In genomic region chr11:120523196-120523595, GRCh38 we compare ENCODE assay signal across 23 cellular contexts. TPM values are rescaled to one million over a fixed set of nuclear protein-coding genes. Genes with fewer than 3 reads are reported as not detected.
DNase-seq lines count a peak whose midpoint lies in the region; ATAC-seq and TF ChIP-seq lines count a peak whose summit lies in the region.
"Had no signal": no experiment of that assay in that cellular context is flagged by ENCODE, and none has a peak within 500 bp of the region (broad histone marks: within the 10 kb centered on the region; RNA-seq: fewer than 3 reads in every experiment).

No MANE protein-coding gene starts in this region.

- peak; percentile 17 for ATAC-seq in upper lobe of right lung
- ATAC-seq in activated CD8-positive, alpha-beta memory T cell treated with anti-CD3 and anti-CD28 coated beads, Interleukin-2, amount 10 ng/mL, durations not matched to agents 7 days and 5 days: no peak
- ATAC-seq: gastroesophageal sphincter; natural killer cell; psoas muscle; stimulated activated naive CD8-positive, alpha-beta T cell treated with anti-CD3 and anti-CD28 coated beads, Interleukin-15, Interleukin-2, amounts not matched to agents 100 U/mL and 50 U/mL, for 24 hours had no signal

- no peak overlapping the region for H3K4me3 Mint-ChIP-seq in glutamatergic neuron (ENCODE audit: unreplicated experiment)
- H3K4me3 Mint-ChIP-seq in activated CD8-positive, alpha-beta memory T cell treated with anti-CD3 and anti-CD28 coated beads, Interleukin-2, amount 10 ng/mL, durations not matched to agents 7 days and 5 days: no peak overlapping the region
- H3K4me3 Mint-ChIP-seq: natural killer cell, type B pancreatic cell had no signal

- H3K27me3 ChIP-seq in upper lobe of right lung (peaks cover 11% of the 10 kb centered on the region), SJCRH30 (no peaks in the 10 kb centered on the region)

- no peaks in the 10 kb centered on the region for H3K36me3 ChIP-seq in upper lobe of right lung
- H3K36me3 ChIP-seq in SJCRH30: no peaks in the 10 kb centered on the region
- H3K36me3 ChIP-seq: gastroesophageal sphincter had no signal

- H3K27me3 Mint-ChIP-seq in glutamatergic neuron (ENCODE audit: unreplicated experiment): peaks cover 3% of the 10 kb centered on the region
- H3K27me3 Mint-ChIP-seq in activated CD8-positive, alpha-beta memory T cell treated with anti-CD3 and anti-CD28 coated beads, Interleukin-2, amount 10 ng/mL, durations not matched to agents 7 days and 5 days: peaks cover 18% of the 10 kb centered on the region

- TF ChIP-seq CTCF in glutamatergic neuron (IDR thresholded peaks at IDR 0.05; ENCODE audit: partially characterized antibody, unreplicated experiment): no peak
- TF ChIP-seq CTCF in upper lobe of right lung (IDR thresholded peaks at IDR 0.05): no peak

- H3K4me1 ChIP-seq in upper lobe of right lung: no peaks in the 10 kb centered on the region
- no peaks in the 10 kb centered on the region; the same call in none of the 2 replicates for H3K4me1 ChIP-seq in SJCRH30
- H3K4me1 ChIP-seq: psoas muscle had no signal

- H3K27ac Mint-ChIP-seq in glutamatergic neuron (ENCODE audit: unreplicated experiment): peak overlapping the region; percentile 38
- H3K27ac Mint-ChIP-seq in activated CD8-positive, alpha-beta memory T cell treated with anti-CD3 and anti-CD28 coated beads, Interleukin-2, amount 10 ng/mL, durations not matched to agents 7 days and 5 days: no peak overlapping the region
- H3K27ac Mint-ChIP-seq: natural killer cell, type B pancreatic cell had no signal

- H3K36me3 Mint-ChIP-seq in glutamatergic neuron (ENCODE audit: unreplicated experiment): no peaks in the 10 kb centered on the region
- H3K36me3 Mint-ChIP-seq in activated CD8-positive, alpha-beta memory T cell treated with anti-CD3 and anti-CD28 coated beads, Interleukin-2, amount 10 ng/mL, durations not matched to agents 7 days and 5 days: no peaks in the 10 kb centered on the region
- H3K36me3 Mint-ChIP-seq: natural killer cell, type B pancreatic cell had no signal

- H3K4me1 Mint-ChIP-seq in glutamatergic neuron (ENCODE audit: low read depth, unreplicated experiment): peaks cover 5% of the 10 kb centered on the region
- no peaks in the 10 kb centered on the region for H3K4me1 Mint-ChIP-seq in activated CD8-positive, alpha-beta memory T cell treated with anti-CD3 and anti-CD28 coated beads, Interleukin-2, amount 10 ng/mL, durations not matched to agents 7 days and 5 days

- CTCF ChIA-PET in activated CD8-positive, alpha-beta memory T cell treated with anti-CD3 and anti-CD28 coated beads, Interleukin-2, amount 10 ng/mL, durations not matched to agents 7 days and 5 days (lab: Charles Lee): no interaction called here

- intact Hi-C loops in upper lobe of right lung (cut with DNase I): no loop called here

- H3K9me3 ChIP-seq in upper lobe of right lung (no peaks in the 10 kb centered on the region), SJCRH30 (replicated peaks) (no peaks in the 10 kb centered on the region)
- H3K9me3 ChIP-seq: gastroesophageal sphincter, psoas muscle had no signal

- H3K9me3 Mint-ChIP-seq in glutamatergic neuron (ENCODE audit: unreplicated experiment): peaks cover 1% of the 10 kb centered on the region
- H3K9me3 Mint-ChIP-seq in activated CD8-positive, alpha-beta memory T cell treated with anti-CD3 and anti-CD28 coated beads, Interleukin-2, amount 10 ng/mL, durations not matched to agents 7 days and 5 days (ENCODE audit: low read depth): no peaks in the 10 kb centered on the region
- H3K9me3 Mint-ChIP-seq: natural killer cell, type B pancreatic cell had no signal

- no peak overlapping the region for H3K4me3 ChIP-seq in upper lobe of right lung
- H3K4me3 ChIP-seq in SJCRH30: no peak overlapping the region
- H3K4me3 ChIP-seq: gastroesophageal sphincter, lung, psoas muscle had no signal

- H3K27ac ChIP-seq in upper lobe of right lung: no peak overlapping the region
- H3K27ac ChIP-seq in SJCRH30: no peak overlapping the region
- H3K27ac ChIP-seq: C4-2B, gastroesophageal sphincter, psoas muscle had no signal

- DNase-seq in NCI-H2029 treated with DMSO at 0.1 percent for 48 hours (lab: John Stamatoyannopoulos, UW) (peak; percentile 45), NCI-H2029 (lab: John Stamatoyannopoulos, UW) (no peak), NCI-H2107 treated with DMSO at 0.1 percent for 48 hours (lab: John Stamatoyannopoulos, UW; ENCODE audit: unreplicated experiment) (peak; percentile 68), glutamatergic neuron (no peak), upper lobe of right lung (peak; percentile 26), SJCRH30 (no peak), midbrain (lab: John Stamatoyannopoulos, UW) (no peak)
- no peak for DNase-seq in activated CD8-positive, alpha-beta memory T cell treated with anti-CD3 and anti-CD28 coated beads, Interleukin-2, amount 10 ng/mL, durations not matched to agents 7 days and 5 days
- DNase-seq: activated CD4-positive, alpha-beta T cell treated with anti-CD3 and anti-CD28 coated beads for 4 hours; activated CD8-positive, alpha-beta memory T cell treated with anti-CD3 and anti-CD28 coated beads, Interleukin-2, amount 50 U/mL, for 4 hours; activated naive CD4-positive, alpha-beta T cell; cortex of kidney; EL; Karpas-422; natural killer cell; NCI-H2081 treated with DMSO at 0.1 percent for 48 hours; psoas muscle; stimulated activated naive CD8-positive, alpha-beta T cell treated with anti-CD3 and anti-CD28 coated beads, Interleukin-15, Interleukin-2, amounts not matched to agents 100 U/mL and 50 U/mL, for 24 hours had no signal

RNA-seq across cellular contexts. Expression of gene GRIK4, which starts 11.6 kb away (rescaled TPM):
- 3.6 TPM for total RNA-seq in glutamatergic neuron (ENCODE audit: unreplicated experiment)
- total RNA-seq in upper lobe of right lung: 4.3 TPM
- total RNA-seq in SJCRH30 (2014; rRNA removed; shearing (Covaris generic)): not detected in 2 replicates
- under 1 TPM in 1 of 2 experiments, not detected in 1; 0.21 TPM for total RNA-seq in activated CD8-positive, alpha-beta memory T cell treated with anti-CD3 and anti-CD28 coated beads, Interleukin-2, amount 10 ng/mL, durations not matched to agents 7 days and 5 days
- total RNA-seq: A172 had no signal

Comparison
In these comparisons a context has a peak if more than half of its experiments do, and no peak if none do; other contexts are left out.
1. DNase-seq: peak in NCI-H2029 treated with DMSO at 0.1 percent for 48 hours (single experiment), NCI-H2107 treated with DMSO at 0.1 percent for 48 hours (single experiment) and upper lobe of right lung (single experiment); none in NCI-H2029 (single experiment), glutamatergic neuron (single experiment), SJCRH30 (0 of 2), activated CD8-positive, alpha-beta memory T cell treated with anti-CD3 and anti-CD28 coated beads, Interleukin-2, amount 10 ng/mL, durations not matched to agents 7 days and 5 days (single experiment) and midbrain (single experiment).